9 cellular contexts compared by ENCODE assay signal in the genomic region with DNA sequence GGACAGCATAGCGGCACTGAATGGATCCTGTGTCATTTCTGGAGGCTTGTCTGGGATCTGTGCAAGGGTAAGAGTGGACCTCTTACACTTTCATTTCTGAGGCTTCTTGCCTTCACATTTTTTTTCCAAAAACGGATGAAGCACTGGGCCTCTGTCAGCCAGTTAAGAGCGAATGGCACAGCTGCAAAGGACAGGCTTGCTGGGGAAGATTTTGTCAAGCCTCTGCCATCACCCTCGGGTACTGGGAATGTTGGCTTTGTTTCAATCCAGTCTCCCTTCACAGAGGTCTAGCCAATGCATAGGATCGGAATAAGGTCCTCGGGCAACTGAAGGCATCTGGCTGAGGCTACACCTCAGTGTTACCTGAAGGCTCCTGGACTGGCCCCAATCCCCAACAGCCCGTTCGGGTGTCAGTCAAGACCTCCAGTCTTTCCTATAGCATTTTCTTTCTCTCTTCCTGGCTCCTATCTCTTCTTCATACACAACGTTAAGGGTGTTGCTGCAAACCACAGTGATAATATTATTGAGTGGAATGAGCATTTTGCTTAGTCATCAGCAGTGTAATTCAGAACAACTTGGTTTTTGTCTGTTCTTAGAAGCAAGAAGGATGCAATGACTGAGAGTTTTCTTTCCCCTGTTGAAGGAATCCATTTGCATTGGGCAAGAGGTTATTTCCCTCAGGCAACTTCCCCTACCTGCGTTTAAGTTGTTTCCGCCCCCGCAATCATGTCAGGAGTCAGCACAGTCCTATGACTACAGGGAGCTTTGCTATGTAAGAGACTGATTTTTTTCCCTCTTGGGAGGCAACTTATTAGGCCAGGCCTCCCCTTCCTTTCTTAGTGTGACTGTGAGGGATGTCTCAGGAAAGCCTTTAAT.
DNase-seq lines count a peak whose midpoint lies in the region; ATAC-seq lines count a peak whose summit lies in the region.
"Had no signal": no experiment of that assay in that cellular context is flagged by ENCODE, and none has a peak within 500 bp of the region (broad histone marks: within the 10 kb centered on the region; RNA-seq: fewer than 3 reads in every experiment).

No MANE protein-coding gene starts in this region.

- H3K27ac ChIP-seq in epithelial cell of prostate = peak overlapping the region; percentile 74
- H3K27ac ChIP-seq: VCaP had no signal

- H3K9me3 Mint-ChIP-seq in T-helper 2 cell treated with Interferon-gamma antibody and Interleukin-4, amounts not matched to agents 5 μg/mL and 100 μg/mL, for 36 hours = peaks cover 7% of the 10 kb centered on the region

- peaks cover 63% of the 10 kb centered on the region for H3K36me3 Mint-ChIP-seq in T-helper 2 cell treated with Interferon-gamma antibody and Interleukin-4, amounts not matched to agents 5 μg/mL and 100 μg/mL, for 36 hours (ENCODE audit: low read depth)

- peak; percentile 80 for ATAC-seq in GM18870 (IDR thresholded peaks at IDR 0.05; ENCODE audit: unreplicated experiment)
- peak; percentile 62 for ATAC-seq in HG02938 (IDR thresholded peaks at IDR 0.05; ENCODE audit: unreplicated experiment)

- H3K27me3 Mint-ChIP-seq in T-helper 2 cell treated with Interferon-gamma antibody and Interleukin-4, amounts not matched to agents 5 μg/mL and 100 μg/mL, for 36 hours (ENCODE audit: low read depth) = no peaks in the 10 kb centered on the region

- H3K27ac Mint-ChIP-seq in T-helper 2 cell treated with Interferon-gamma antibody and Interleukin-4, amounts not matched to agents 5 μg/mL and 100 μg/mL, for 36 hours = peak overlapping the region; percentile 36

- peak; percentile 76 for DNase-seq in T-helper 2 cell treated with Interferon-gamma antibody and Interleukin-4, amounts not matched to agents 5 μg/mL and 100 μg/mL, for 36 hours (ENCODE audit: low spot score)
- DNase-seq in epithelial cell of prostate (ENCODE audit: low read depth, low spot score) = peak; percentile 81
- DNase-seq in stimulated activated CD4-positive, alpha-beta T cell treated with anti-CD3 and anti-CD28 coated beads, Interleukin-1b, Interleukin-23, amount 100 ng/mL, for 4 hours (ENCODE audit: low read depth in 2 of 2) = peak; percentile 39 to 46
- no peak for DNase-seq in NCI-H1092 (lab: John Stamatoyannopoulos, UW)
- no peak for DNase-seq in epidermal melanocyte (ENCODE audit: insufficient read length, low spot score)
- DNase-seq in NCI-H1436 (lab: John Stamatoyannopoulos, UW) = no peak

- H3K4me1 Mint-ChIP-seq in T-helper 2 cell treated with Interferon-gamma antibody and Interleukin-4, amounts not matched to agents 5 μg/mL and 100 μg/mL, for 36 hours (ENCODE audit: low read depth) = peaks cover 23% of the 10 kb centered on the region

- H3K4me3 Mint-ChIP-seq in T-helper 2 cell treated with Interferon-gamma antibody and Interleukin-4, amounts not matched to agents 5 μg/mL and 100 μg/mL, for 36 hours = no peak overlapping the region

Comparison
In these comparisons a context has a peak if more than half of its experiments do, and no peak if none do; other contexts are left out.
1. DNase-seq: peak in T-helper 2 cell treated with Interferon-gamma antibody and Interleukin-4, amounts not matched to agents 5 μg/mL and 100 μg/mL, for 36 hours (single experiment), epithelial cell of prostate (single experiment) and stimulated activated CD4-positive, alpha-beta T cell treated with anti-CD3 and anti-CD28 coated beads, Interleukin-1b, Interleukin-23, amount 100 ng/mL, for 4 hours (2 of 2); none in NCI-H1092 (single experiment), epidermal melanocyte (single experiment) and NCI-H1436 (single experiment).